8 cellular contexts compared by ENCODE assay signal in genomic region chr18:32072321-32072720, GRCh38. TPM values are rescaled to one million over a fixed set of nuclear protein-coding genes. Genes with fewer than 3 reads are reported as not detected.
DNase-seq lines count a peak whose midpoint lies in the region; ATAC-seq, FAIRE-seq and TF ChIP-seq lines count a peak whose summit lies in the region.

No MANE protein-coding gene starts in this region.

- POLR2A ChIA-PET in PC-3 (lab: Charles Lee; ENCODE audit: unreplicated experiment) = no interaction called here

- no peak for ATAC-seq in PC-3
- no peak for ATAC-seq in sciatic nerve

- H3K9me2 ChIP-seq in PC-3 (replicated peaks; ENCODE audit: low read length) = no peaks in the 10 kb centered on the region

- H4K20me1 ChIP-seq in PC-3 (ENCODE audit: low read length) = no peaks in the 10 kb centered on the region

- H3K27ac Mint-ChIP-seq in glutamatergic neuron (ENCODE audit: unreplicated experiment) = no peak overlapping the region

- intact Hi-C loops in PC-3 (cut with micrococcal nuclease) = loop anchor here (5.0 kb wide), 2 partner anchors 55 to 130 kb away; partner anchors contain the start of genes RNF125 and TRAPPC8
- intact Hi-C loops in sciatic nerve (cut with DNase I) = no loop called here

- H3K9me3 Mint-ChIP-seq in glutamatergic neuron (ENCODE audit: unreplicated experiment) = peaks cover 2% of the 10 kb centered on the region

- no peak overlapping the region for H3K4me3 Mint-ChIP-seq in glutamatergic neuron (ENCODE audit: unreplicated experiment)

- H3K9ac ChIP-seq in PC-3 (ENCODE audit: low read length) = no peak overlapping the region

- H3K79me2 ChIP-seq in PC-3 (ENCODE audit: low read length) = no peaks in the 10 kb centered on the region

- FAIRE-seq in GM19239 (lab: Jason Lieb, UNC) = peak; percentile 86

- no TSS peak for BruUV-seq in PC-3 (replicated peaks; lab: Mats Ljungman, UMichigan)

- H3K4me1 Mint-ChIP-seq in glutamatergic neuron (ENCODE audit: low read depth, unreplicated experiment) = no peaks in the 10 kb centered on the region

- no peak overlapping the region for H3K4me2 ChIP-seq in PC-3 (ENCODE audit: low read length)

- no peaks in the 10 kb centered on the region for H3K9me3 ChIP-seq in PC-3 (ENCODE audit: low read length)

- DNase-seq in CD1c-positive myeloid dendritic cell (ENCODE audit: extremely low spot score) (peak; percentile 46), GM19239 (ENCODE audit: insufficient read length, low spot score) (no peak), PC-3 (peak; percentile 5), glutamatergic neuron (no peak), NCI-H146 (lab: John Stamatoyannopoulos, UW) (no peak), cerebellar nuclear complex (lab: John Stamatoyannopoulos, UW) (no peak), sciatic nerve (ENCODE audit: low spot score) (no peak), UCSD-AML1 (lab: John Stamatoyannopoulos, UW; ENCODE audit: unreplicated experiment) (no peak)

- H3K36me3 Mint-ChIP-seq in glutamatergic neuron (ENCODE audit: unreplicated experiment) = no peaks in the 10 kb centered on the region

- H3K27me3 Mint-ChIP-seq in glutamatergic neuron (ENCODE audit: unreplicated experiment) = no peaks in the 10 kb centered on the region

- no peaks in the 10 kb centered on the region for H3K4me1 ChIP-seq in PC-3 (ENCODE audit: insufficient read depth, low read length)

- H2AFZ ChIP-seq in PC-3 (ENCODE audit: low read length) = no peak overlapping the region

- H3F3A ChIP-seq in PC-3 (ENCODE audit: low read length, unreplicated experiment) = no peaks in the 10 kb centered on the region

- peak; percentile 41; the same call in 1 of the 2 replicates for TF ChIP-seq CTCF in PC-3 (conservative IDR thresholded peaks at IDR 0.05; ENCODE audit: low read depth, low read length)
- peak; percentile 44 for TF ChIP-seq CTCF in glutamatergic neuron (IDR thresholded peaks at IDR 0.05; ENCODE audit: partially characterized antibody, unreplicated experiment)

- no peak overlapping the region for H3K4me3 ChIP-seq in PC-3 (ENCODE audit: low read length)

- CTCF ChIA-PET in PC-3 (lab: Charles Lee) = interaction anchor here (0.5 to 1.2 kb wide), 9 partner anchors 8 to 710 kb away, joined by 3 to 12 read pairs (median 3); partner anchors contain the start of gene TRAPPC8

- H3K27me3 ChIP-seq in PC-3 (ENCODE audit: low read length) = no peaks in the 10 kb centered on the region

- H3K36me3 ChIP-seq in PC-3 (ENCODE audit: low read depth, low read length) = no peaks in the 10 kb centered on the region

- H3K27ac ChIP-seq in PC-3 (ENCODE audit: low read length) = no peak overlapping the region

RNA-seq across cellular contexts. Expression of gene RNF138, which starts 19.4 kb away (rescaled TPM):
- total RNA-seq in PC-3 (2014; rRNA removed) (4.9 and 15.3 TPM in 2 replicates), glutamatergic neuron (ENCODE audit: unreplicated experiment) (24.6 TPM), sciatic nerve (22.2 TPM)

RNA-seq across cellular contexts. Expression of gene RNF125, which starts 53.7 kb away (rescaled TPM):
- 1.1 and 1.2 TPM in 2 replicates for total RNA-seq in PC-3 (2014; rRNA removed)
- total RNA-seq in glutamatergic neuron (ENCODE audit: unreplicated experiment) = 1.5 TPM
- 8.5 TPM for total RNA-seq in sciatic nerve

Comparison
In these comparisons a context has a peak if more than half of its experiments do, and no peak if none do; other contexts are left out.
1. DNase-seq: peak in CD1c-positive myeloid dendritic cell (single experiment) and PC-3 (single experiment); none in GM19239 (single experiment), glutamatergic neuron (single experiment), NCI-H146 (single experiment), cerebellar nuclear complex (0 of 2), sciatic nerve (single experiment) and UCSD-AML1 (single experiment).